In genomic region chr3:138186803-138187295, GRCh38 we compare ENCODE assay signal across 8 cellular contexts. TPM values are rescaled to one million over a fixed set of nuclear protein-coding genes. Genes with fewer than 3 reads are reported as not detected.
DNase-seq lines count a peak whose midpoint lies in the region; ATAC-seq and TF ChIP-seq lines count a peak whose summit lies in the region.

No MANE protein-coding gene starts in this region.

- H3F3A ChIP-seq in DOHH2 (ENCODE audit: control insufficient read depth, insufficient read depth) = no peaks in the 10 kb centered on the region; the same call in 1 of the 2 replicates

- peak overlapping the region; percentile 69 for H3K4me2 ChIP-seq in DOHH2 (ENCODE audit: low read length)

- peaks cover 23% of the 10 kb centered on the region for H3K36me3 ChIP-seq in DOHH2 (ENCODE audit: control insufficient read depth, low read length)
- H3K36me3 ChIP-seq in SK-N-MC (ENCODE audit: insufficient read depth, low read length) = peaks cover 24% of the 10 kb centered on the region
- H3K36me3 ChIP-seq in uterus = no peaks in the 10 kb centered on the region

- ATAC-seq in GM21723 (IDR thresholded peaks at IDR 0.05; ENCODE audit: unreplicated experiment) (peak; percentile 90), left ventricle myocardium superior (peak; percentile 98)

- H3K27me3 ChIP-seq in DOHH2 (ENCODE audit: control insufficient read depth, low read length) (peaks cover 21% of the 10 kb centered on the region), uterus (no peaks in the 10 kb centered on the region)

- H3K4me3 ChIP-seq in DOHH2 (ENCODE audit: low read length) (peak overlapping the region; percentile 91), SK-N-MC (peak overlapping the region; percentile 93), uterus (peak overlapping the region; percentile 78 to 96)
- H3K4me3 ChIP-seq in Jurkat, Clone E6-1 (ENCODE audit: low read length) = peak overlapping the region; percentile 88

- TF ChIP-seq POLR2A in uterus (IDR thresholded peaks at IDR 0.05) = no peak

- H3K27me3 Mint-ChIP-seq in activated naive CD8-positive, alpha-beta T cell = no peaks in the 10 kb centered on the region

- H3K9me3 ChIP-seq in DOHH2 (ENCODE audit: control insufficient read depth, insufficient read depth, low read length) = no peaks in the 10 kb centered on the region
- no peaks in the 10 kb centered on the region for H3K9me3 ChIP-seq in SK-N-MC (ENCODE audit: low read depth, low read length)
- H3K9me3 ChIP-seq in uterus = no peaks in the 10 kb centered on the region

- H3K4me3 Mint-ChIP-seq in activated naive CD8-positive, alpha-beta T cell = peak overlapping the region; percentile 98

- H3K9me3 Mint-ChIP-seq in activated naive CD8-positive, alpha-beta T cell (ENCODE audit: low read depth) = no peaks in the 10 kb centered on the region

- intact Hi-C loops in left ventricle myocardium superior (cut with micrococcal nuclease) = no loop called here
- intact Hi-C loops in uterus (cut with DNase I; ENCODE audit: low total_unique reads) = no loop called here

- H3K27ac ChIP-seq in DOHH2 (ENCODE audit: low read depth, low read length) (peak overlapping the region; percentile 54), SK-N-MC (peak overlapping the region; percentile 96), uterus (peak overlapping the region; percentile 89 to 94)

- 0 out of 2 replicates have a peak, but pooled peaks cover 4% of the 10 kb centered on the region for H4K20me1 ChIP-seq in DOHH2 (ENCODE audit: control insufficient read depth, insufficient read depth, low read depth, low read length)

- DNase-seq in Jurkat, Clone E6-1 (ENCODE audit: low read depth, low spot score) = peak; percentile 84
- DNase-seq in SK-N-MC (ENCODE audit: low read depth, low spot score) (peak; percentile 76), left ventricle myocardium superior (peak; percentile 96), putamen (ENCODE audit: low spot score) (peak; percentile 92), uterus (peak; percentile 89 to 90)

- H3K27ac Mint-ChIP-seq in activated naive CD8-positive, alpha-beta T cell = peak overlapping the region; percentile 99

- H3K4me1 ChIP-seq in DOHH2 (ENCODE audit: control insufficient read depth, low read length) (peaks cover 26% of the 10 kb centered on the region), uterus (peaks cover 0 to 4% of the 10 kb centered on the region in 2 donors)

- H3K36me3 Mint-ChIP-seq in activated naive CD8-positive, alpha-beta T cell = peaks cover 9% of the 10 kb centered on the region

- peak overlapping the region; percentile 98 for H3K9ac ChIP-seq in SK-N-MC (ENCODE audit: insufficient read length)

- peaks cover 46% of the 10 kb centered on the region for H3K79me2 ChIP-seq in DOHH2 (ENCODE audit: control insufficient read depth, low read length)

- TF ChIP-seq CTCF in DOHH2 (IDR thresholded peaks at IDR 0.05; ENCODE audit: low read depth, low read length, poor library complexity, severe bottlenecking) (no peak), uterus (IDR thresholded peaks at IDR 0.05) (no peak)

- H3K9me2 ChIP-seq in DOHH2 (replicated peaks; ENCODE audit: control insufficient read depth, low read length) = no peaks in the 10 kb centered on the region

- H3K4me1 Mint-ChIP-seq in activated naive CD8-positive, alpha-beta T cell (ENCODE audit: low read depth) = peaks cover 34% of the 10 kb centered on the region

RNA-seq across cellular contexts. Expression of gene ARMC8, which starts 0.3 kb away (rescaled TPM):
- 63.9 TPM for polyA plus RNA-seq in Jurkat, Clone E6-1 (2012; ENCODE audit: insufficient read depth, insufficient read length)
- 34.0 TPM for total RNA-seq in left ventricle myocardium superior
- total RNA-seq in uterus = 10 to 100 TPM; 38.7 to 85.1 (median 64.6) TPM

RNA-seq across cellular contexts. Expression of gene DBR1, which starts 12.1 kb away (rescaled TPM):
- 14.6 TPM for polyA plus RNA-seq in Jurkat, Clone E6-1 (2012; ENCODE audit: insufficient read depth, insufficient read length)
- total RNA-seq in left ventricle myocardium superior = 7.3 TPM
- total RNA-seq in uterus = 10 to 100 TPM; 12.4 to 41.8 (median 25.3) TPM

RNA-seq across cellular contexts. Expression of gene A4GNT, which starts 54.7 kb away (rescaled TPM):
- polyA plus RNA-seq in Jurkat, Clone E6-1 (2012; ENCODE audit: insufficient read depth, insufficient read length) = not detected
- not detected for total RNA-seq in left ventricle myocardium superior
- total RNA-seq in uterus = not detected

Comparison
In these comparisons a context has a peak if more than half of its experiments do, and no peak if none do; other contexts are left out.
1. Peak in every context shown above with its lines: DNase-seq, ATAC-seq, H3K4me3 ChIP-seq and H3K27ac ChIP-seq.